Comparison of ENCODE assay signal across 8 cellular contexts in genomic region chr22:40193429-40194421, GRCh38. TPM values are rescaled to one million over a fixed set of nuclear protein-coding genes. Genes with fewer than 3 reads are reported as not detected.
DNase-seq lines count a peak whose midpoint lies in the region; ATAC-seq, FAIRE-seq and TF ChIP-seq lines count a peak whose summit lies in the region.

No MANE protein-coding gene starts in this region.

- peak overlapping the region; percentile 46 for H4K91ac ChIP-seq in H1 (replicated peaks; ENCODE audit: insufficient read length, low read length)

- H2BK120ac ChIP-seq in H1 (replicated peaks; ENCODE audit: low read depth, low read length) = peak overlapping the region; percentile 44

- no peak overlapping the region for H3K4me3 ChIP-seq in DND-41 (ENCODE audit: low read depth in 1 of 2, low read length in 2 of 2)
- peak overlapping the region in 3 of 4 experiments; percentile 21 to 48 (median 34); a peak in 5 of 8 replicates for H3K4me3 ChIP-seq in H1 (ENCODE audit: extremely low read depth in 1 of 4, insufficient read depth in 2 of 4, low read depth in 3 of 4, low read length in 4 of 4)

- H3K27me3 Mint-ChIP-seq in neural crest cell (ENCODE audit: low read depth) = no peaks in the 10 kb centered on the region

- H3K9me3 ChIP-seq in DND-41 (ENCODE audit: insufficient read depth, low read length, severe bottlenecking) (no peaks in the 10 kb centered on the region), H1 (ENCODE audit: insufficient read depth in 2 of 2, low read depth in 1 of 2, low read length in 1 of 2) (no peaks in the 10 kb centered on the region)

- POLR2A ChIA-PET in H1 (lab: Charles Lee; ENCODE audit: partially characterized antibody) = interaction anchor here (0.7 to 11.8 kb wide), 23 partner anchors 9 to 150 kb away, joined by 3 to 224 read pairs (median 3); partner anchors contain the start of gene TNRC6B

- H3K56ac ChIP-seq in H1 (replicated peaks; ENCODE audit: insufficient read length, low read depth, low read length) = peak overlapping the region; percentile 44

- ATAC-seq in DND-41 (ENCODE audit: insufficient read depth, low read depth) (no peak), HG02884 (IDR thresholded peaks at IDR 0.05; ENCODE audit: unreplicated experiment) (no peak)

- no peak overlapping the region for H3K4me3 Mint-ChIP-seq in neural crest cell

- H3K27ac ChIP-seq in DND-41 (ENCODE audit: low read length) (no peak overlapping the region), H1 (ENCODE audit: low read depth, low read length) (peak overlapping the region; percentile 62; the same call in 1 of the 2 replicates)

- no peak overlapping the region for H4K8ac ChIP-seq in H1 (ENCODE audit: extremely low read depth, insufficient read depth, low read length)

- peak; percentile 92 for FAIRE-seq in H1 (lab: Jason Lieb, UNC)

- no peak overlapping the region for H3K14ac ChIP-seq in H1 (ENCODE audit: insufficient read length)

- H3K23me2 ChIP-seq in H1 (ENCODE audit: low read depth, low read length) = peaks cover 2% of the 10 kb centered on the region; the same call in 1 of the 2 replicates

- CTCF ChIA-PET in H1 (lab: Charles Lee; ENCODE audit: partially characterized antibody) = interaction anchor here (0.6 to 5.8 kb wide), 14 partner anchors 9 to 240 kb away, joined by 3 to 28 read pairs (median 3); partner anchors contain the start of gene TNRC6B

- peak overlapping the region; percentile 93 for H3K18ac ChIP-seq in H1 (ENCODE audit: extremely low read depth, low read length)

- H3K23ac ChIP-seq in H1 (ENCODE audit: insufficient read length) = no peak overlapping the region

- no peak overlapping the region for H3K9ac ChIP-seq in DND-41 (ENCODE audit: low read depth, low read length)
- peak overlapping the region in 1 of 4 experiments; percentile 23; a peak in 2 of 7 replicates for H3K9ac ChIP-seq in H1 (replicated peaks in 1 of 4; ENCODE audit: extremely low read depth in 1 of 4, low read depth in 3 of 4, low read length in 3 of 4)

- peak overlapping the region; percentile 91 for H2BK5ac ChIP-seq in H1 (ENCODE audit: low read depth, low read length)

- TF ChIP-seq EP300 in H1 (IDR thresholded peaks at IDR 0.05; ENCODE audit: borderline replicate concordance in 1 of 2, low read depth in 2 of 2, low read length in 2 of 2) = 0 out of 3 replicates have a peak, but pooled peaks of 1 of the 2 experiments have one; percentile 59

- H3K79me2 ChIP-seq in DND-41 (ENCODE audit: insufficient read depth, low read length) = peaks cover 99% of the 10 kb centered on the region
- H3K79me2 ChIP-seq in H1 (ENCODE audit: control insufficient read depth in 1 of 2, insufficient read depth in 2 of 2, low read length in 2 of 2) = peaks cover 38 to 90% of the 10 kb centered on the region in 2 experiments

- H2BK12ac ChIP-seq in H1 (ENCODE audit: low read depth, low read length) = peak overlapping the region; percentile 85; the same call in 1 of the 2 replicates

- no peaks in the 10 kb centered on the region for H3K4me1 ChIP-seq in DND-41 (ENCODE audit: insufficient read depth, low read length)
- H3K4me1 ChIP-seq in H1 (replicated peaks in 1 of 4; ENCODE audit: control insufficient read depth in 3 of 4, insufficient read depth in 4 of 4, low read length in 3 of 4) = peaks cover 24 to 56% (median 36%) of the 10 kb centered on the region in 4 experiments

- H3K9me3 Mint-ChIP-seq in neural crest cell = no peaks in the 10 kb centered on the region

- peak; percentile 39 to 73 for TF ChIP-seq POLR2A in H1 (IDR thresholded peaks at IDR 0.05; ENCODE audit: control extremely low read depth in 1 of 2, low read depth in 2 of 2, low read length in 2 of 2)

- H3K36me3 Mint-ChIP-seq in neural crest cell (ENCODE audit: low read depth) = no peaks in the 10 kb centered on the region

- in situ Hi-C loops in ACHN (cut with HindIII; ENCODE audit: low pct_ligation_motif_present, low pct_unique_long_range_greater_than_20kb, low sequenced_read_pairs) = no loop called here

- H3K36me3 ChIP-seq in DND-41 (ENCODE audit: insufficient read depth, low read length) (no peaks in the 10 kb centered on the region), H1 (ENCODE audit: control insufficient read depth in 2 of 4, insufficient read depth in 4 of 4, low read length in 3 of 4) (no peaks in the 10 kb centered on the region)

- H4K20me1 ChIP-seq in DND-41 (ENCODE audit: insufficient read depth, low read length) = peaks cover 70% of the 10 kb centered on the region
- peaks cover 14 to 21% of the 10 kb centered on the region in 2 experiments for H4K20me1 ChIP-seq in H1 (replicated peaks in 1 of 2; ENCODE audit: control insufficient read depth in 1 of 2, insufficient read depth in 2 of 2, low read length in 2 of 2)

- H3K4ac ChIP-seq in H1 (replicated peaks; ENCODE audit: insufficient read length, low read depth, low read length) = no peak overlapping the region

- no peak overlapping the region for H3K4me2 ChIP-seq in DND-41 (ENCODE audit: insufficient read depth, low read length)
- H3K4me2 ChIP-seq in H1 (ENCODE audit: insufficient read depth in 1 of 2, low read depth in 2 of 2, low read length in 2 of 2) = peak overlapping the region; percentile 74 to 76

- H3K4me1 Mint-ChIP-seq in neural crest cell = peaks cover 45% of the 10 kb centered on the region

- TF ChIP-seq RAD21 in H1 (IDR thresholded peaks at IDR 0.05 in 1 of 2, conservative IDR thresholded peaks at IDR 0.05 in 1 of 2; ENCODE audit: low read depth in 2 of 2, low read length in 2 of 2) = peak; percentile 2 to 28; a peak in 2 of 4 replicates

- H3K27me3 ChIP-seq in DND-41 (ENCODE audit: insufficient read depth, low read length, poor library complexity) (no peaks in the 10 kb centered on the region), H1 (replicated peaks in 1 of 4; ENCODE audit: control insufficient read depth in 3 of 4, extremely low read depth in 1 of 4, insufficient read depth in 3 of 4, low read length in 3 of 4) (no peaks in the 10 kb centered on the region)

- no peak overlapping the region for H2BK15ac ChIP-seq in H1 (ENCODE audit: low read length)

- peak overlapping the region; percentile 24 for H3K27ac Mint-ChIP-seq in neural crest cell (ENCODE audit: unreplicated experiment)

- TF ChIP-seq CTCF in DND-41 (IDR thresholded peaks at IDR 0.05; ENCODE audit: borderline replicate concordance, extremely low read depth, low read length, poor library complexity, severe bottlenecking) (peak; percentile 50), H1 (IDR thresholded peaks at IDR 0.05; ENCODE audit: control extremely low read depth in 1 of 3, insufficient read depth in 1 of 3, low read depth in 1 of 3, low read length in 3 of 3) (peak in 2 of 3 experiments; percentile 12 to 38; a peak in 2 of 4 replicates), neural crest cell (conservative IDR thresholded peaks at IDR 0.05) (peak; percentile 56)

- DNase-seq in DND-41 = no peak
- DNase-seq in NCI-H2227 treated with DMSO at 0.1 percent for 48 hours (lab: John Stamatoyannopoulos, UW) = peak; percentile 21
- DNase-seq in H1 (ENCODE audit: low read depth in 1 of 2, low spot score in 2 of 2) = peak; percentile 63 to 68
- no peak for DNase-seq in neural crest cell (ENCODE audit: low read depth, low spot score)
- no peak for DNase-seq in ACHN
- no peak for DNase-seq in mucosa of gallbladder (ENCODE audit: low spot score)
- DNase-seq in SIG-M5 (lab: John Stamatoyannopoulos, UW) = no peak

- 12% methylated on average over 13 of the region's 13 CpGs; no CpG with 5 or more reads in 1 of the 2 experiments for WGBS in H1 (ENCODE audit: extremely low coverage in 1 of 2, insufficient coverage in 1 of 2, insufficient read length in 1 of 2, insufficient replicate concordance in 2 of 2, low coverage in 1 of 2, low lambda C conversion rate in 2 of 2, missing lambda C conversion rate in 1 of 2), 2 experiments

- peak overlapping the region; percentile 85 for H2AK5ac ChIP-seq in H1 (ENCODE audit: low read depth, low read length)

- H4K5ac ChIP-seq in H1 (ENCODE audit: insufficient read length, low read depth, low read length) = peak overlapping the region; percentile 27

- peaks cover 9% of the 10 kb centered on the region for H3K79me1 ChIP-seq in H1 (ENCODE audit: low read depth, low read length)

- peak overlapping the region; percentile 41; the same call in 1 of the 2 replicates for H2BK20ac ChIP-seq in H1 (ENCODE audit: low read length)

- H2AFZ ChIP-seq in DND-41 (ENCODE audit: low read depth, low read length) = no peak overlapping the region
- no peak overlapping the region for H2AFZ ChIP-seq in H1 (ENCODE audit: low read length)

TF ChIP-seq in H1, 55 proteins besides CTCF, POLR2A, EP300 and RAD21 (continues in another document):
- TF ChIP-seq SAP30 (IDR thresholded peaks at IDR 0.05; ENCODE audit: insufficient read depth, insufficient replicate concordance, low read length) (no peak), SP1 (IDR thresholded peaks at IDR 0.05; ENCODE audit: low read depth, low read length) (peak; percentile 65; the same call in 1 of the 2 replicates), CREB1 (IDR thresholded peaks at IDR 0.05) (no peak), KDM5A (IDR thresholded peaks at IDR 0.05; ENCODE audit: low read length) (no peak), TAF1 (IDR thresholded peaks at IDR 0.05; ENCODE audit: low read depth, low read length) (peak; percentile 63), CHD1 (IDR thresholded peaks at IDR 0.05; ENCODE audit: low read depth, low read length) (no peak), GTF2F1 (IDR thresholded peaks at IDR 0.05; ENCODE audit: borderline replicate concordance, low read depth, low read length) (no peak), HDAC6 (IDR thresholded peaks at IDR 0.05; ENCODE audit: low read depth, low read length) (no peak), TCF12 (IDR thresholded peaks at IDR 0.05; ENCODE audit: low read depth, low read length) (no peak), E2F6 (IDR thresholded peaks at IDR 0.05) (peak; percentile 26; the same call in 1 of the 2 replicates), POLR2AphosphoS5 (IDR thresholded peaks at IDR 0.05; ENCODE audit: low read depth, low read length) (0 out of 2 replicates have a peak, but pooled peaks have one; percentile 54)

RNA-seq across cellular contexts. Expression of gene TNRC6B, which starts 16.0 kb away (rescaled TPM):
- total RNA-seq in H1 (2021; fragmentation: NEBNext Ultra II Directional; extraction: Animal tissue kit (Norgen Biotek cat#: 25700)) = 45.5 and 48.9 TPM in 2 replicates
- 12.5 and 13.2 TPM in 2 replicates for polyA plus RNA-seq in H1 (2011; rRNA removed)
- polyA plus RNA-seq in H1 (2011; cell fraction: cytosol; rRNA removed) = 12.7 TPM
- polyA plus RNA-seq in H1 (2011; cell fraction: nucleus; rRNA removed) = 28.6 TPM
- polyA plus RNA-seq in H1 (2012, experiment 1 of 2) = 12.5 to 15.8 TPM (median 12.7 TPM) in 4 replicates
- polyA plus RNA-seq in H1 (2012, experiment 2 of 2) = 7.8 TPM
- polyA plus RNA-seq in H1 (2013, experiment 1 of 2) = 8.5 TPM
- polyA plus RNA-seq in H1 (2013, experiment 2 of 2) = 7.6 TPM
- 64.5 and 70.8 TPM in 2 replicates for polyA minus RNA-seq in H1 (2011; rRNA and poly(A)+ RNA removed)
- 34.3 TPM for polyA minus RNA-seq in H1 (2011; cell fraction: cytosol; rRNA and poly(A)+ RNA removed)
- polyA minus RNA-seq in H1 (2011; cell fraction: nucleus; rRNA and poly(A)+ RNA removed) = 75.0 TPM
- 36.8 and 42.8 TPM in 2 replicates for total RNA-seq in neural crest cell
- 67.9 TPM for total RNA-seq in mucosa of gallbladder

Comparison
In these comparisons a context has a peak if more than half of its experiments do, and no peak if none do; other contexts are left out.
1. DNase-seq: peak in NCI-H2227 treated with DMSO at 0.1 percent for 48 hours (single experiment) and H1 (2 of 2); none in DND-41 (single experiment), neural crest cell (single experiment), ACHN (single experiment), mucosa of gallbladder (single experiment) and SIG-M5 (single experiment).
2. H3K4me3 ChIP-seq: peak in H1 (3 of 4); none in DND-41 (0 of 2).
3. Peak in every context shown above with its lines, with median percentiles within 50 percentile points of each other: CTCF ChIP-seq.